14 cellular contexts compared by ENCODE assay signal in the genomic region with DNA sequence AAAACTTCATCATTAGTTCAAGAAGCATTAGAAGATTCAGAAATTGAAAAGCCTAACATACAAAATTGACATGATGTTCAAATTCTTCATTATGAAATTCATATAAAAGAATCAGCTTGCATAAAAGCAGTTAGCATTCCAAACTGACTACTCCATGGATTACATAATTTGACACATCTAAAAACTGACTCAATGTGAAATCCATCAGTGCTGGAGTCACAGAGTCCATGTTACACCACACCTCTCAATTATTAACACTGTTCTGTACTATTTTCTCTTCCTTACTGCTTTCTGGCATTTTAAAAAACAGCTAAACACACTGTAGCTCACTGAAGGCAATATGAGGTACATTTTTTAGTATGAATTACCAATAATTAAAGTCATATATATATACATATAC. TPM values are rescaled to one million over a fixed set of nuclear protein-coding genes. Genes with fewer than 3 reads are reported as not detected.
DNase-seq lines count a peak whose midpoint lies in the region; ATAC-seq and TF ChIP-seq lines count a peak whose summit lies in the region.
"Had no signal": no experiment of that assay in that cellular context is flagged by ENCODE, and none has a peak within 500 bp of the region (broad histone marks: within the 10 kb centered on the region; RNA-seq: fewer than 3 reads in every experiment).

No MANE protein-coding gene starts in this region.

- H3K4me3 ChIP-seq in cardiac fibroblast (replicated peaks in 1 of 2; ENCODE audit: low read depth in 2 of 2, low read length in 2 of 2) (no peak overlapping the region), skeletal muscle satellite cell (ENCODE audit: low read length) (no peak overlapping the region)
- H3K4me3 ChIP-seq: sigmoid colon, stomach had no signal

- TF ChIP-seq CTCF in cardiac fibroblast (IDR thresholded peaks at IDR 0.05; ENCODE audit: low read depth, low read length), result no peak
- TF ChIP-seq CTCF in osteocyte (IDR thresholded peaks at IDR 0.05), result no peak

- peak overlapping the region; percentile 12 for H3K9ac ChIP-seq in skeletal muscle satellite cell (ENCODE audit: low read depth, low read length)

- ATAC-seq in left ventricle myocardium superior, result peak; percentile 67

- DNase-seq in HS-27A (ENCODE audit: low read depth), result peak; percentile 27
- peak; percentile 59 to 91 for DNase-seq in cardiac fibroblast (ENCODE audit: low read depth in 2 of 2)
- no peak for DNase-seq in left ventricle myocardium superior
- DNase-seq in posterior cingulate gyrus, result no peak
- DNase-seq in OCI-M2 (lab: John Stamatoyannopoulos, UW; ENCODE audit: unreplicated experiment), result no peak
- no peak for DNase-seq in osteocyte (ENCODE audit: extremely low spot score, unreplicated experiment)
- DNase-seq: activated naive CD4-positive, alpha-beta T cell treated with anti-CD3 and anti-CD28 coated beads, Interleukin-2, amount 10 ng/mL, durations not matched to agents 7 days and 5 days; COR-L47; HFFc6; MV-4-11; naive B cell; sigmoid colon; stomach had no signal

- peaks cover 6% of the 10 kb centered on the region for H3K9me3 ChIP-seq in skeletal muscle satellite cell (replicated peaks; ENCODE audit: low read length)
- H3K9me3 ChIP-seq: sigmoid colon had no signal

- H3K4me1 ChIP-seq in skeletal muscle satellite cell (ENCODE audit: control insufficient read depth, insufficient read depth, low read length), result peaks cover 21% of the 10 kb centered on the region
- H3K4me1 ChIP-seq: sigmoid colon had no signal

- no peak overlapping the region for H3K4me3 Mint-ChIP-seq in osteocyte (ENCODE audit: unreplicated experiment)
- H3K4me3 Mint-ChIP-seq: activated naive CD4-positive, alpha-beta T cell treated with anti-CD3 and anti-CD28 coated beads, Interleukin-2, amount 10 ng/mL, durations not matched to agents 7 days and 5 days; HFFc6; naive B cell had no signal

- peaks cover 64% of the 10 kb centered on the region for H3K36me3 Mint-ChIP-seq in osteocyte (ENCODE audit: unreplicated experiment)
- H3K36me3 Mint-ChIP-seq: activated naive CD4-positive, alpha-beta T cell treated with anti-CD3 and anti-CD28 coated beads, Interleukin-2, amount 10 ng/mL, durations not matched to agents 7 days and 5 days; naive B cell had no signal

- peaks cover 5% of the 10 kb centered on the region for H3K9me3 Mint-ChIP-seq in osteocyte (ENCODE audit: unreplicated experiment)

- intact Hi-C loops in left ventricle myocardium superior (cut with micrococcal nuclease) (no loop called here), posterior cingulate gyrus (cut with DNase I) (no loop called here)

- H3K27ac Mint-ChIP-seq in osteocyte (ENCODE audit: unreplicated experiment), result no peak overlapping the region
- H3K27ac Mint-ChIP-seq: activated naive CD4-positive, alpha-beta T cell treated with anti-CD3 and anti-CD28 coated beads, Interleukin-2, amount 10 ng/mL, durations not matched to agents 7 days and 5 days; HFFc6; naive B cell had no signal

- peaks cover 69% of the 10 kb centered on the region for H3K36me3 ChIP-seq in skeletal muscle satellite cell (ENCODE audit: insufficient read depth, low read length)

- no peaks in the 10 kb centered on the region for H3K27me3 ChIP-seq in skeletal muscle satellite cell (ENCODE audit: control insufficient read depth, insufficient read depth, low read length)
- H3K27me3 ChIP-seq: sigmoid colon, stomach had no signal

- no peaks in the 10 kb centered on the region for H3K27me3 Mint-ChIP-seq in osteocyte (ENCODE audit: unreplicated experiment)

- H3K4me2 ChIP-seq in skeletal muscle satellite cell (ENCODE audit: low read length), result no peak overlapping the region

- peaks cover 32% of the 10 kb centered on the region for H3K4me1 Mint-ChIP-seq in osteocyte (ENCODE audit: unreplicated experiment)
- H3K4me1 Mint-ChIP-seq: activated naive CD4-positive, alpha-beta T cell treated with anti-CD3 and anti-CD28 coated beads, Interleukin-2, amount 10 ng/mL, durations not matched to agents 7 days and 5 days; naive B cell had no signal

RNA-seq across cellular contexts. Expression of a gene that starts 28.0 kb away (rescaled TPM):
- total RNA-seq in left ventricle myocardium superior (25.9 TPM), osteocyte (180 and 187 TPM in 2 replicates)
- total RNA-seq in skeletal muscle satellite cell (2012; rRNA removed), result 40.2 and 47.4 TPM in 2 replicates

Comparison
In these comparisons a context has a peak if more than half of its experiments do, and no peak if none do; other contexts are left out.
1. DNase-seq: peak in HS-27A (single experiment) and cardiac fibroblast (2 of 2); none in left ventricle myocardium superior (single experiment), posterior cingulate gyrus (0 of 10), OCI-M2 (single experiment) and osteocyte (single experiment).